In genomic region chr5:66963559-66963971, GRCh38 we compare ENCODE assay signal across 1 cellular context.
TF ChIP-seq lines count a peak whose summit lies in the region.

No MANE protein-coding gene starts in this region.

TF ChIP-seq in H1, 55 proteins besides CTCF, POLR2A, EP300 and RAD21 (continued from another document):
- TF ChIP-seq CHD7 (IDR thresholded peaks at IDR 0.05; ENCODE audit: insufficient replicate concordance, low read length) (no peak), KDM5A (IDR thresholded peaks at IDR 0.05; ENCODE audit: low read length) (no peak), MAX (IDR thresholded peaks at IDR 0.05) (no peak), CHD2 (IDR thresholded peaks at IDR 0.05; ENCODE audit: low read length) (no peak)
